7 cellular contexts compared by ENCODE assay signal in the genomic region with DNA sequence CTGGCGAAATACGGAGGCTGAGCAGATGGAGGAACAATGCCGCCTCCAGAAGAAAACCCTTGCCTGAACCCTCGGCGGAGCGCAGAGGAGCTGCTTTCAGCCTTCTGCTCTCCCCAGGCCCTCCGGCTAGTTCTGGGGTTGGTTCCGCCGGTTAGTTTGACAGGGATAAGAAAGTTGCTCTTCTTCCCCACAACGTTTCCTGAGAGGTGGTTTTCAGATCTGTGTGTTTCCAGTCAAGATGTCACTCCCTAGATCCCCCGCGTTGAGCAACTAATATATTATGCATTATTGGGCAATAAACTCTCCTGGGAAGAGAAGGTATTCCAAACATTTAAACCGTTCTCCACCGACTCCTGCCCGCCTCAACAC.
DNase-seq lines count a peak whose midpoint lies in the region; ATAC-seq lines count a peak whose summit lies in the region.

No MANE protein-coding gene starts in this region.

- peak overlapping the region; percentile 92 for H3K27ac ChIP-seq in angular gyrus (ENCODE audit: low read depth, low read length)
- H3K27ac ChIP-seq in iPS-20b (ENCODE audit: low read length): no peak overlapping the region
- H3K27ac ChIP-seq in stomach smooth muscle (ENCODE audit: low read length): peak overlapping the region; percentile 94

- H3K36me3 ChIP-seq in iPS-20b (ENCODE audit: insufficient read depth, low read depth, low read length) (no peaks in the 10 kb centered on the region), stomach smooth muscle (ENCODE audit: control insufficient read depth in 2 of 2, insufficient read depth in 2 of 2, low read length in 2 of 2) (no peaks in the 10 kb centered on the region)

- peaks cover 13% of the 10 kb centered on the region for H3K4me1 ChIP-seq in iPS-20b (ENCODE audit: insufficient read depth, low read length)
- H3K4me1 ChIP-seq in stomach smooth muscle (ENCODE audit: control insufficient read depth, insufficient read depth, low read length): no peaks in the 10 kb centered on the region

- H3K9ac ChIP-seq in iPS-20b (ENCODE audit: low read depth, low read length) (peak overlapping the region; percentile 65; the same call in 1 of the 2 replicates), stomach smooth muscle (ENCODE audit: low read length in 2 of 2) (peak overlapping the region; percentile 80 to 84)

- H3K4me3 ChIP-seq in iPS-20b (ENCODE audit: low read length): peak overlapping the region; percentile 85
- H3K4me3 ChIP-seq in stomach smooth muscle (ENCODE audit: low read length in 2 of 2): peak overlapping the region; percentile 86 to 88

- no peak for ATAC-seq in GM21423 (IDR thresholded peaks at IDR 0.05; ENCODE audit: unreplicated experiment)

- DNase-seq in HK-2 (ENCODE audit: unreplicated experiment): peak; percentile 58
- no peak for DNase-seq in KG1 (lab: John Stamatoyannopoulos, UW)
- no peak for DNase-seq in hepatic stellate cell (ENCODE audit: low spot score)

- peaks cover 46% of the 10 kb centered on the region for H3K27me3 ChIP-seq in iPS-20b (ENCODE audit: insufficient read depth, low read length)
- no peaks in the 10 kb centered on the region for H3K27me3 ChIP-seq in stomach smooth muscle (ENCODE audit: control insufficient read depth in 1 of 2, insufficient read depth in 2 of 2, low read length in 2 of 2)

- H3K9me3 ChIP-seq in iPS-20b (ENCODE audit: insufficient read depth, low read depth, low read length) (no peaks in the 10 kb centered on the region), stomach smooth muscle (ENCODE audit: control insufficient read depth in 2 of 2, low read length in 2 of 2) (no peaks in the 10 kb centered on the region)
